ENCODE assay signal across 27 cellular contexts in the genomic region with DNA sequence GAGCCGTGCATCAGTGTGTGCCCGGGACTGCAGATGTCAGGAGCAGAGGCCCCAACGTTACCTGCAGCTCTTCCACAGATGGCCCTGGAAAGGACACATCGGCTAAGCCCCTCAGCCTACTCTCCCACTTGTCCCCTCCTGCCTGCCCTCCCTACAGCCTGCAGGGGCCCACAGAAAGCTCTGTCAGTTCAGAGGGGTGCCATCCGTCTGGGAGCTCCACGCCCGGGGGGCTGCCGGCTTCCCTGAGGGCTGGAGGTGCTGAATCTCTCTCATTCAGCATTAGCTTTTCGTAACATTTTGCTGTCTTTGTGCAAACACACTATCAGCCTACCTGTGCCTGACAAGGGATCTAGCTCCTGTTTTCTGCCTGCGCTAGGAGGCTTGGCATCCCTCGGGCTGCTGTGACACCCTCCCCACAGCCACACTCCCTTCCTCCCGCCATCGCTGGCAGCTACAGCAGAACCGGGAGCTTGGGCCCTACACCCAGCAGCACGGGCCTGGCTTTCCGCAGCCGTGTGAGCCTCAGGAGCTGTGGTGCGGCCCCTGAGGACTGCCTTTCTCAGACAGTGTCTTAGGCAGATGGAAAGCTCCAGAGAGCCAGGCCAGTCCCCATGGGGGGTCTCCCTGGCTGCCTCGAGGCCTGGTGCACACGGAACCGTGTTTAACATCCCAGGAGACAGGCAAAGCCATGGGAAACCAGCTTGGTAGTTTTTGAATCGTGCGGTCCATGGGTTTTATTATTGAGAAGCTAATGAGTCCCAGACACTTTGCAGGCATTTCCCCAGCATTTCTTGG.
"Had no signal": no experiment of that assay in that cellular context is flagged by ENCODE, and none has a peak within 500 bp of the region (broad histone marks: within the 10 kb centered on the region; RNA-seq: fewer than 3 reads in every experiment).

No MANE protein-coding gene starts in this region.

- H3K9me3 ChIP-seq: adrenal gland, body of pancreas had no signal

- H3K27me3 ChIP-seq: adrenal gland, body of pancreas had no signal

- H3K36me3 Mint-ChIP-seq: activated CD4-positive, alpha-beta memory T cell treated with anti-CD3 and anti-CD28 coated beads for 36 hours; activated CD8-positive, alpha-beta memory T cell treated with anti-CD3 and anti-CD28 coated beads, Interleukin-2, amount 10 ng/mL, durations not matched to agents 7 days and 5 days; activated naive CD4-positive, alpha-beta T cell treated with anti-CD3 and anti-CD28 coated beads, Interleukin-2, amount 50 U/mL, for 24 hours; activated naive CD8-positive, alpha-beta T cell treated with anti-CD3 and anti-CD28 coated beads for 36 hours had no signal

- H3K27ac ChIP-seq: adrenal gland, body of pancreas, epithelial cell of prostate had no signal

- H3K4me3 Mint-ChIP-seq: activated CD4-positive, alpha-beta memory T cell treated with anti-CD3 and anti-CD28 coated beads for 36 hours; activated CD8-positive, alpha-beta memory T cell treated with anti-CD3 and anti-CD28 coated beads, Interleukin-2, amount 10 ng/mL, durations not matched to agents 7 days and 5 days; activated CD8-positive, alpha-beta T cell treated with anti-CD3 and anti-CD28 coated beads, Interleukin-2, amount 10 ng/mL, durations not matched to agents 7 days and 5 days; activated naive CD4-positive, alpha-beta T cell treated with anti-CD3 and anti-CD28 coated beads for 36 hours; activated naive CD4-positive, alpha-beta T cell treated with anti-CD3 and anti-CD28 coated beads, Interleukin-2, amount 50 U/mL, for 24 hours; activated naive CD8-positive, alpha-beta T cell treated with anti-CD3 and anti-CD28 coated beads for 36 hours; activated naive CD8-positive, alpha-beta T cell treated with anti-CD3 and anti-CD28 coated beads, Interleukin-2, amount 50 U/mL, for 24 hours; activated T-helper 1 cell treated with anti-CD3 and anti-CD28 coated beads, Interleukin-12 subunit alpha, Interleukin-12 subunit beta, Interleukin-2, Interleukin-4 antibody, amounts not matched to agents 30 ng/mL and 10 ng/mL and 1 ng/mL, durations not matched to agents 14 hours and 24 hours and 36 hours; WTC11 had no signal

- DNase-seq: activated CD4-positive, alpha-beta memory T cell treated with anti-CD3 and anti-CD28 coated beads for 36 hours; activated CD4-positive, alpha-beta T cell treated with anti-CD3 and anti-CD28 coated beads for 1 hour; activated CD4-positive, alpha-beta T cell treated with anti-CD3 and anti-CD28 coated beads for 4 hours; activated CD8-positive, alpha-beta memory T cell treated with anti-CD3 and anti-CD28 coated beads, Interleukin-2, amount 10 ng/mL, durations not matched to agents 7 days and 5 days; activated CD8-positive, alpha-beta memory T cell treated with anti-CD3 and anti-CD28 coated beads, Interleukin-2, amount 50 U/mL, for 4 hours; activated CD8-positive, alpha-beta T cell treated with anti-CD3 and anti-CD28 coated beads, Interleukin-2, amount 10 ng/mL, durations not matched to agents 7 days and 5 days; activated effector memory CD4-positive, alpha-beta T cell treated with anti-CD3 and anti-CD28 coated beads, Interleukin-2, amount 50 U/mL, for 16 hours; activated naive CD4-positive, alpha-beta T cell treated with anti-CD3 and anti-CD28 coated beads for 36 hours; activated naive CD8-positive, alpha-beta T cell treated with anti-CD3 and anti-CD28 coated beads for 36 hours; activated naive CD8-positive, alpha-beta T cell treated with anti-CD3 and anti-CD28 coated beads, Interleukin-2, amount 50 U/mL, for 24 hours; activated T-cell treated with anti-CD3 and anti-CD28 coated beads, Interleukin-2, amount 50 U/mL, for 1 hour; activated T-cell treated with anti-CD3 and anti-CD28 coated beads, Interleukin-2, amount 50 U/mL, for 48 hours; adrenal gland; amygdala; aorta; body of pancreas; caudate nucleus; cortex of kidney; dermis blood vessel endothelial cell; effector CD8-positive, alpha-beta T cell; foreskin fibroblast; T-helper 2 cell had no signal

- H3K4me1 Mint-ChIP-seq: activated CD8-positive, alpha-beta memory T cell treated with anti-CD3 and anti-CD28 coated beads, Interleukin-2, amount 10 ng/mL, durations not matched to agents 7 days and 5 days; activated naive CD4-positive, alpha-beta T cell treated with anti-CD3 and anti-CD28 coated beads, Interleukin-2, amount 50 U/mL, for 24 hours; activated naive CD8-positive, alpha-beta T cell treated with anti-CD3 and anti-CD28 coated beads for 36 hours; activated naive CD8-positive, alpha-beta T cell treated with anti-CD3 and anti-CD28 coated beads, Interleukin-2, amount 50 U/mL, for 24 hours had no signal

- H3K4me1 ChIP-seq: adrenal gland, body of pancreas had no signal

- H3K4me3 ChIP-seq: adrenal gland, body of pancreas had no signal

- H3K27ac Mint-ChIP-seq: activated CD4-positive, alpha-beta memory T cell treated with anti-CD3 and anti-CD28 coated beads for 36 hours; activated CD8-positive, alpha-beta memory T cell treated with anti-CD3 and anti-CD28 coated beads, Interleukin-2, amount 10 ng/mL, durations not matched to agents 7 days and 5 days; activated CD8-positive, alpha-beta T cell treated with anti-CD3 and anti-CD28 coated beads, Interleukin-2, amount 10 ng/mL, durations not matched to agents 7 days and 5 days; activated naive CD4-positive, alpha-beta T cell treated with anti-CD3 and anti-CD28 coated beads for 36 hours; activated naive CD4-positive, alpha-beta T cell treated with anti-CD3 and anti-CD28 coated beads, Interleukin-2, amount 50 U/mL, for 24 hours; activated naive CD8-positive, alpha-beta T cell treated with anti-CD3 and anti-CD28 coated beads for 36 hours; activated naive CD8-positive, alpha-beta T cell treated with anti-CD3 and anti-CD28 coated beads, Interleukin-2, amount 50 U/mL, for 24 hours; activated T-helper 1 cell treated with anti-CD3 and anti-CD28 coated beads, Interleukin-12 subunit alpha, Interleukin-12 subunit beta, Interleukin-2, Interleukin-4 antibody, amounts not matched to agents 30 ng/mL and 10 ng/mL and 1 ng/mL, durations not matched to agents 14 hours and 24 hours and 36 hours; activated T-helper 2 cell treated with anti-CD3 and anti-CD28 coated beads, Interferon-gamma antibody, Interleukin-2, Interleukin-4, amounts not matched to agents 10 μg/mL and 5 μg/mL and 100 μg/mL, durations not matched to agents 14 hours and 24 hours and 36 hours; WTC11 had no signal

- H3K9me3 Mint-ChIP-seq: activated CD4-positive, alpha-beta memory T cell treated with anti-CD3 and anti-CD28 coated beads for 36 hours; activated naive CD4-positive, alpha-beta T cell treated with anti-CD3 and anti-CD28 coated beads for 36 hours; activated naive CD4-positive, alpha-beta T cell treated with anti-CD3 and anti-CD28 coated beads, Interleukin-2, amount 50 U/mL, for 24 hours; activated naive CD8-positive, alpha-beta T cell treated with anti-CD3 and anti-CD28 coated beads for 36 hours; activated naive CD8-positive, alpha-beta T cell treated with anti-CD3 and anti-CD28 coated beads, Interleukin-2, amount 50 U/mL, for 24 hours; activated T-helper 1 cell treated with anti-CD3 and anti-CD28 coated beads, Interleukin-12 subunit alpha, Interleukin-12 subunit beta, Interleukin-2, Interleukin-4 antibody, amounts not matched to agents 30 ng/mL and 10 ng/mL and 1 ng/mL, durations not matched to agents 14 hours and 24 hours and 36 hours; activated T-helper 2 cell treated with anti-CD3 and anti-CD28 coated beads, Interferon-gamma antibody, Interleukin-2, Interleukin-4, amounts not matched to agents 10 μg/mL and 5 μg/mL and 100 μg/mL, durations not matched to agents 14 hours and 24 hours and 36 hours had no signal

- H3K36me3 ChIP-seq: adrenal gland had no signal
